8 cellular contexts compared by ENCODE assay signal in genomic region chr1:221794079-221794670, GRCh38. TPM values are rescaled to one million over a fixed set of nuclear protein-coding genes. Genes with fewer than 3 reads are reported as not detected.
DNase-seq lines count a peak whose midpoint lies in the region; ATAC-seq lines count a peak whose summit lies in the region.

No MANE protein-coding gene starts in this region.

- peak; percentile 47 for ATAC-seq in GM18498 (IDR thresholded peaks at IDR 0.05; ENCODE audit: unreplicated experiment)
- peak; percentile 53 for ATAC-seq in GM21528 (IDR thresholded peaks at IDR 0.05; ENCODE audit: low FRiP score, unreplicated experiment)

- DNase-seq in HT1080 (ENCODE audit: low read depth) (peak; percentile 49), glomerular visceral epithelial cell (ENCODE audit: extremely low spot score) (peak; percentile 83), hippocampal formation (lab: John Stamatoyannopoulos, UW) (no peak), NCI-H446 (lab: John Stamatoyannopoulos, UW) (no peak), NCI-H524 (lab: John Stamatoyannopoulos, UW) (no peak)
- no peak for DNase-seq in activated effector memory CD4-positive, alpha-beta T cell treated with anti-CD3 and anti-CD28 coated beads, Interleukin-2, amount 50 U/mL, for 16 hours

RNA-seq across cellular contexts. Expression of gene DUSP10, which starts 52.3 kb away (rescaled TPM):
- 59.9 and 76.5 TPM in 2 replicates for total RNA-seq in HT1080 (2014; rRNA removed; shearing (Covaris generic))
- 32.7 and 38.0 TPM in 2 replicates for polyA plus RNA-seq in HT1080 (2015; cell fraction: cytosol; rRNA removed)
- polyA plus RNA-seq in HT1080 (2015; cell fraction: nucleus; rRNA removed), result 38.8 and 45.2 TPM in 2 replicates

Comparison
In these comparisons a context has a peak if more than half of its experiments do, and no peak if none do; other contexts are left out.
1. DNase-seq: peak in HT1080 (single experiment) and glomerular visceral epithelial cell (single experiment); none in hippocampal formation (0 of 2), NCI-H446 (0 of 2), NCI-H524 (0 of 2) and activated effector memory CD4-positive, alpha-beta T cell treated with anti-CD3 and anti-CD28 coated beads, Interleukin-2, amount 50 U/mL, for 16 hours (single experiment).